In genomic region chr5:173352366-173353069, GRCh38 we compare ENCODE assay signal across 16 cellular contexts. TPM values are rescaled to one million over a fixed set of nuclear protein-coding genes. Genes with fewer than 3 reads are reported as not detected.
DNase-seq lines count a peak whose midpoint lies in the region; ATAC-seq and TF ChIP-seq lines count a peak whose summit lies in the region.
"Had no signal": no experiment of that assay in that cellular context is flagged by ENCODE, and none has a peak within 500 bp of the region (broad histone marks: within the 10 kb centered on the region; RNA-seq: fewer than 3 reads in every experiment).

No MANE protein-coding gene starts in this region.

- H3K36me3 ChIP-seq in GM23338 (ENCODE audit: insufficient read depth), result no peaks in the 10 kb centered on the region
- H3K36me3 ChIP-seq in breast epithelium, result no peaks in the 10 kb centered on the region

- H3K4me3 Mint-ChIP-seq in GM23338, result no peak overlapping the region
- H3K4me3 Mint-ChIP-seq: CD4-positive, alpha-beta memory T cell; H9; IgD-negative memory B cell had no signal

- intact Hi-C loops in Right ventricle myocardium superior (cut with DNase I), result no loop called here
- intact Hi-C loops in cardiac septum (cut with DNase I), result no loop called here
- intact Hi-C loops in breast epithelium (cut with DNase I; ENCODE audit: low total_unique reads), result no loop called here

- peak; percentile 49 for ATAC-seq in Right ventricle myocardium superior (ENCODE audit: poor library complexity)
- peak; percentile 51 for ATAC-seq in GM23338

- no peaks in the 10 kb centered on the region for H3K9me2 ChIP-seq in GM23338 (ENCODE audit: insufficient read depth)

- no peaks in the 10 kb centered on the region for H3K9me3 Mint-ChIP-seq in GM23338
- H3K9me3 Mint-ChIP-seq: H9 had no signal

- no peaks in the 10 kb centered on the region for H3F3A ChIP-seq in GM23338 (replicated peaks; ENCODE audit: low read depth)

- no peak overlapping the region for H3K27ac ChIP-seq in GM23338 (ENCODE audit: low read depth)
- no peak overlapping the region for H3K27ac ChIP-seq in breast epithelium
- H3K27ac ChIP-seq: C4-2B had no signal

- no peaks in the 10 kb centered on the region for H3K36me3 Mint-ChIP-seq in GM23338 (ENCODE audit: low read depth)
- H3K36me3 Mint-ChIP-seq: CD4-positive, alpha-beta memory T cell; IgD-negative memory B cell had no signal

- no peak for TF ChIP-seq CTCF in GM23338 (conservative IDR thresholded peaks at IDR 0.05; ENCODE audit: low read depth in 2 of 2)
- TF ChIP-seq CTCF in breast epithelium (IDR thresholded peaks at IDR 0.05), result no peak

- H4K20me1 ChIP-seq in GM23338 (replicated peaks; ENCODE audit: insufficient read depth), result no peaks in the 10 kb centered on the region

- TF ChIP-seq POLR2A in breast epithelium (IDR thresholded peaks at IDR 0.05), result no peak

- no peak overlapping the region for H3K4me2 ChIP-seq in GM23338

- peaks cover 7% of the 10 kb centered on the region; the same call in 2 of the 3 replicates for H3K4me1 Mint-ChIP-seq in GM23338
- H3K4me1 Mint-ChIP-seq: CD4-positive, alpha-beta memory T cell; IgD-negative memory B cell had no signal

- 0 out of 2 replicates have a peak overlapping the region, but pooled peaks have one; percentile 43 for H2AFZ ChIP-seq in GM23338

- no peaks in the 10 kb centered on the region for H3K27me3 ChIP-seq in GM23338 (ENCODE audit: insufficient read depth)
- H3K27me3 ChIP-seq in breast epithelium, result no peaks in the 10 kb centered on the region

- no peak overlapping the region for H3K27ac Mint-ChIP-seq in GM23338
- H3K27ac Mint-ChIP-seq: CD4-positive, alpha-beta memory T cell; H9; IgD-negative memory B cell had no signal

- no peaks in the 10 kb centered on the region for H3K9me3 ChIP-seq in breast epithelium

- no peaks in the 10 kb centered on the region for H3K4me1 ChIP-seq in GM23338 (ENCODE audit: insufficient read depth)
- no peaks in the 10 kb centered on the region for H3K4me1 ChIP-seq in breast epithelium

- DNase-seq in Right ventricle myocardium superior (no peak), cardiac septum (ENCODE audit: low spot score) (no peak), GM23338 (ENCODE audit: low spot score) (no peak), islet precursor cell (peak; percentile 39), COLO829 (ENCODE audit: low spot score) (no peak), UCSD-AML1 (lab: John Stamatoyannopoulos, UW; ENCODE audit: unreplicated experiment) (no peak), breast epithelium (ENCODE audit: low spot score in 2 of 2) (no peak)
- DNase-seq: 8988T; CD4-positive, alpha-beta memory T cell; COR-L47; DND-41; GDM1; GOT3; H9 had no signal

- no peak overlapping the region for H3K4me3 ChIP-seq in GM23338
- no peak overlapping the region for H3K4me3 ChIP-seq in breast epithelium

- H3K79me2 ChIP-seq in GM23338 (replicated peaks; ENCODE audit: insufficient read depth), result no peaks in the 10 kb centered on the region

- H3K27me3 Mint-ChIP-seq in GM23338 (ENCODE audit: insufficient read depth, low read depth, poor library complexity), result no peaks in the 10 kb centered on the region

TF ChIP-seq in GM23338, 12 proteins besides CTCF, POLR2A, EP300 and RAD21:
- no peak for TF ChIP-seq ZNF331 (CRISPR knock-in tag; IDR thresholded peaks at IDR 0.05; ENCODE audit: low read depth)
- TF ChIP-seq REST (IDR thresholded peaks at IDR 0.05; ENCODE audit: unreplicated experiment), result no peak
- no peak for TF ChIP-seq CREB1 (CRISPR knock-in tag; IDR thresholded peaks at IDR 0.05; ENCODE audit: low read depth)
- TF ChIP-seq ZNF114 (CRISPR knock-in tag; IDR thresholded peaks at IDR 0.05), result no peak

RNA-seq across cellular contexts. Expression of gene STC2, which starts 24.3 kb away (rescaled TPM):
- 9.6 TPM for total RNA-seq in Right ventricle myocardium superior
- 6.0 TPM for total RNA-seq in cardiac septum
- total RNA-seq in GM23338 (2014; rRNA removed; shearing (Covaris generic)), result 132 and 160 TPM in 2 replicates
- polyA plus RNA-seq in GM23338 (2016; fragmentation: Nextera tagmentation; extraction: Ambion mirVana), result 25.4 and 27.3 TPM in 2 replicates
- total RNA-seq in breast epithelium, result 100 to 1,000 TPM in 2 of 3 donors, 10 to 100 TPM in 1; 12.8 to 502 (median 347) TPM
- total RNA-seq: CD4-positive, alpha-beta memory T cell had no signal
- polyA plus RNA-seq: CD4-positive, alpha-beta memory T cell; IgD-negative memory B cell had no signal
